ENCODE assay signal across 8 cellular contexts in the genomic region with DNA sequence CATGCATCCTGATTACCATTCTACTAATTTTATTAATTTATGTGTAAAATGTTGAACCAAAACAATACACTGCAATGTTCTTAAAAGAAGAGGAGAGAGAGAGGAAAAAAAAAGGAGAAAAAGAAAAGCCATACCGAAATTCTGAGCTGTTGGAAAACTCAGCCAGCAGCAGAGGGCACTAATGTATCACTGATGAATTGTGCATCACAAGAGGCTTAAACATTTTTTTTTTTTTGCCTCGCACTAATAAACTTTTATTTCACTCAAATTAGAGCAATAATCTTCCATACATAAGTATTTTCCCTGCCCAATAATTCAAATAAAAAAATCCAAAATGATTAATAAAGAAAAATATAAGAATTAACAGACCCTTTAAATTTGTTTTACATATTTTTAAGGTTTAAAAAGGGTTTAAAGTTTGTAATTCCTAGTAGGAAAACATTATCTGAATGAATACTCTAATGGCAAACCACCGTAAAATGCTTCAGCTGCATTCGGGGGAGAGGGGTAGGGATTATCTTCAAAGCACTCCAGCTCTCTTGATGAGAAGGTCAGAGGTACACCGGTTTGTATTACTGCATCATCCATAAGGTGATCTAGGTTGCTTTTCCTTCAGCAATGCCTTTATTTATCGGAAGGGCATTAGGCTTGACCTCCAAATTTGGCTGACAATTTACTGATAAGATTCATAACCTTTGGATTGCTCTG. TPM values are rescaled to one million over a fixed set of nuclear protein-coding genes. Genes with fewer than 3 reads are reported as not detected.
DNase-seq lines count a peak whose midpoint lies in the region; ATAC-seq, FAIRE-seq and TF ChIP-seq lines count a peak whose summit lies in the region.

No MANE protein-coding gene starts in this region.

- ATAC-seq in A549: peak in 1 of 2 experiments; percentile 57; a peak in 1 of 6 replicates
- ATAC-seq in upper lobe of right lung: no peak
- no peak for ATAC-seq in GM21390 (IDR thresholded peaks at IDR 0.05; ENCODE audit: unreplicated experiment)

- H3K4me3 ChIP-seq in A549 (no peak overlapping the region), adrenal gland (no peak overlapping the region), kidney epithelial cell (ENCODE audit: low read depth, low read length) (no peak overlapping the region), upper lobe of right lung (no peak overlapping the region)

- H3K27me3 ChIP-seq in adrenal gland: no peaks in the 10 kb centered on the region
- no peaks in the 10 kb centered on the region for H3K27me3 ChIP-seq in kidney epithelial cell (ENCODE audit: control insufficient read depth, insufficient read depth, low read length)
- H3K27me3 ChIP-seq in upper lobe of right lung: no peaks in the 10 kb centered on the region

- peak; percentile 94 to 95 for TF ChIP-seq RAD21 in A549 (conservative IDR thresholded peaks at IDR 0.05 in 1 of 2, IDR thresholded peaks at IDR 0.05 in 1 of 2)

- no peak overlapping the region for H3K4me2 ChIP-seq in A549

- peak; percentile 92 for FAIRE-seq in A549 (lab: Jason Lieb, UNC)

- intact Hi-C loops in adrenal gland (cut with DNase I): no loop called here
- intact Hi-C loops in upper lobe of right lung (cut with DNase I): no loop called here

- H3K36me3 ChIP-seq in adrenal gland (replicated peaks in 1 of 2) (no peaks in the 10 kb centered on the region), kidney epithelial cell (ENCODE audit: control insufficient read depth, insufficient read depth, low read length) (no peaks in the 10 kb centered on the region), upper lobe of right lung (no peaks in the 10 kb centered on the region)

- H3K9me3 ChIP-seq in A549 (no peaks in the 10 kb centered on the region), adrenal gland (replicated peaks in 1 of 3) (no peaks in the 10 kb centered on the region), upper lobe of right lung (no peaks in the 10 kb centered on the region)

- H3K27ac ChIP-seq in A549: no peak overlapping the region
- H3K27ac ChIP-seq in adrenal gland: no peak overlapping the region
- H3K27ac ChIP-seq in upper lobe of right lung: no peak overlapping the region

- TF ChIP-seq POLR2A in A549 (IDR thresholded peaks at IDR 0.05; ENCODE audit: low read length): no peak
- TF ChIP-seq POLR2A in adrenal gland (IDR thresholded peaks at IDR 0.05): no peak

- CTCF ChIA-PET in A549 (lab: Yijun Ruan, JAX): interaction anchor here (0.6 to 3.6 kb wide), 31 partner anchors 9 to 1260 kb away, joined by 3 to 21 read pairs (median 3); no protein-coding TSS in a partner anchor

- no peak for TF ChIP-seq EP300 in A549 (IDR thresholded peaks at IDR 0.05)

- peak; percentile 90 for TF ChIP-seq CTCF in A549 (IDR thresholded peaks at IDR 0.05)
- peak; percentile 42 to 72 (median 60) for TF ChIP-seq CTCF in adrenal gland (IDR thresholded peaks at IDR 0.05)
- peak; percentile 67 for TF ChIP-seq CTCF in kidney epithelial cell (IDR thresholded peaks at IDR 0.05; ENCODE audit: insufficient read depth, low read length, poor library complexity, severe bottlenecking)
- peak; percentile 55 for TF ChIP-seq CTCF in upper lobe of right lung (IDR thresholded peaks at IDR 0.05)

- WGBS in A549 (ENCODE audit: missing lambda C conversion rate): 33% methylated on average over 6 of the region's 6 CpGs
- WGBS in adrenal gland, 4 donors: 21 to 29% (median 25%) methylated on average over 6 of the region's 6 CpGs

- H3K4me1 ChIP-seq in A549: 0 out of 3 replicates have a peak, but pooled peaks cover 5% of the 10 kb centered on the region
- H3K4me1 ChIP-seq in adrenal gland (replicated peaks in 1 of 2): no peaks in the 10 kb centered on the region
- no peaks in the 10 kb centered on the region for H3K4me1 ChIP-seq in upper lobe of right lung

- DNase-seq in A549 (ENCODE audit: low read depth in 1 of 2, low spot score in 1 of 2): peak in 1 of 2 experiments; percentile 68
- peak; percentile 60 for DNase-seq in Daoy (ENCODE audit: low read depth)
- DNase-seq in NCI-H1694 (lab: John Stamatoyannopoulos, UW): peak; percentile 50
- peak; percentile 19 to 69 (median 44) for DNase-seq in adrenal gland
- DNase-seq in kidney epithelial cell (ENCODE audit: low read depth): peak; percentile 29
- no peak for DNase-seq in upper lobe of right lung
- DNase-seq in mesenteric fat pad (ENCODE audit: low spot score): no peak

- POLR2A ChIA-PET in A549 (lab: Yijun Ruan, JAX): interaction anchor here (0.6 kb wide), 1 partner anchor 42 kb away, joined by 3 read pairs; the partner anchor contains the start of gene ATP23

TF ChIP-seq in A549, 52 proteins besides CTCF, POLR2A, EP300 and RAD21:
- TF ChIP-seq SMC3 (IDR thresholded peaks at IDR 0.05): peak; percentile 89
- no peak for TF ChIP-seq ZSCAN20 (CRISPR knock-in tag; IDR thresholded peaks at IDR 0.05)
- TF ChIP-seq PBX3 (IDR thresholded peaks at IDR 0.05): no peak
- no peak for TF ChIP-seq RNF2 (IDR thresholded peaks at IDR 0.05; ENCODE audit: borderline replicate concordance, low read depth)

RNA-seq across cellular contexts. Expression of gene ATP23, which starts 41.9 kb away (rescaled TPM):
- 13.4 and 14.7 TPM in 2 replicates for polyA plus RNA-seq in A549 (2011; rRNA removed)
- 9.7 and 11.0 TPM in 2 replicates for polyA plus RNA-seq in A549 (2012; cell fraction: cytosol; rRNA removed)
- polyA plus RNA-seq in A549 (2012; cell fraction: nucleus; rRNA removed): 3.5 and 5.5 TPM in 2 replicates
- 6.3 to 7.5 TPM (median 7.0 TPM) in 3 replicates for polyA plus RNA-seq in A549 (2017; fragmentation: RNase III; extraction: RNeasy Plus Mini Kit Qiagen cat#74134 plus additional on column Dnase treatment)
- polyA minus RNA-seq in A549 (2011; rRNA and poly(A)+ RNA removed): 8.9 and 9.3 TPM in 2 replicates
- total RNA-seq in Daoy (2014; rRNA removed; shearing (Covaris generic)): 13.2 and 15.3 TPM in 2 replicates
- total RNA-seq in adrenal gland: 10 to 100 TPM in 3 of 8 donors, 1 to 10 TPM in 5; 4.2 to 20.0 (median 6.7) TPM
- polyA plus RNA-seq in adrenal gland: 10 to 100 TPM in 1 of 3 donors, 1 to 10 TPM in 2; 6.6 to 12.1 (median 8.4) TPM
- total RNA-seq in kidney epithelial cell: 7.7 and 8.0 TPM in 2 replicates
- 6.2 TPM for total RNA-seq in upper lobe of right lung
- 9.5 TPM for total RNA-seq in mesenteric fat pad

Comparison
In these comparisons a context has a peak if more than half of its experiments do, and no peak if none do; other contexts are left out.
1. DNase-seq: peak in Daoy (single experiment), NCI-H1694 (single experiment), adrenal gland (7 of 7) and kidney epithelial cell (single experiment); none in upper lobe of right lung (single experiment) and mesenteric fat pad (single experiment).
2. Peak in every context shown above with its lines, with median percentiles within 50 percentile points of each other: CTCF ChIP-seq.